ENCODE assay signal across 30 cellular contexts in genomic region chr12:105852496-105852895, GRCh38.
A peak's percentile ranks its signal among the peaks of the same experiment; 100 is the strongest.
DNase-seq lines count a peak whose midpoint lies in the region; ATAC-seq and TF ChIP-seq lines count a peak whose summit lies in the region.
"Had no signal": no experiment of that assay in that cellular context is flagged by ENCODE, and none has a peak within 500 bp of the region (broad histone marks: within the 10 kb centered on the region; RNA-seq: fewer than 3 reads in every experiment).

No MANE protein-coding gene starts in this region.

- H3K36me3 ChIP-seq in tibial artery, result no peaks in the 10 kb centered on the region

- intact Hi-C loops in left cardiac atrium (cut with DNase I) (no loop called here), Right ventricle myocardium superior (cut with DNase I) (no loop called here), tibial artery (cut with DNase I; ENCODE audit: low total_unique reads) (no loop called here)

- no peaks in the 10 kb centered on the region for H3K9me3 ChIP-seq in tibial artery

- H3K4me3 ChIP-seq in fibroblast of villous mesenchyme (ENCODE audit: low read depth, low read length) (peak overlapping the region; percentile 31), tibial artery (peak overlapping the region in 1 of 2 donors; percentile 26)
- H3K4me3 ChIP-seq: smooth muscle cell had no signal

- no peaks in the 10 kb centered on the region for H3K27me3 ChIP-seq in tibial artery

- ATAC-seq in left cardiac atrium (peak; percentile 19 to 44), Right ventricle myocardium superior (ENCODE audit: poor library complexity) (no peak), omental fat pad (ENCODE audit: low FRiP score) (peak; percentile 31)
- ATAC-seq: HCT116; naive thymus-derived CD8-positive, alpha-beta T cell; stimulated activated naive CD8-positive, alpha-beta T cell treated with anti-CD3 and anti-CD28 coated beads, Interleukin-15, Interleukin-2, amounts not matched to agents 100 U/mL and 50 U/mL, for 24 hours had no signal

- H3K27ac ChIP-seq in tibial artery, result peak overlapping the region; percentile 46 to 60
- H3K27ac ChIP-seq: HL-60 had no signal

- peaks cover 0 to 26% (median 8%) of the 10 kb centered on the region in 4 donors for H3K4me1 ChIP-seq in tibial artery

- no peak for DNase-seq in left cardiac atrium
- DNase-seq in Right ventricle myocardium superior, result no peak
- DNase-seq in fibroblast of villous mesenchyme (ENCODE audit: low read depth), result peak; percentile 26
- DNase-seq in omental fat pad (ENCODE audit: low spot score), result no peak
- DNase-seq in tibial artery, result no peak
- DNase-seq in activated naive CD4-positive, alpha-beta T cell (lab: John Stamatoyannopoulos, UW), result no peak
- DNase-seq in stimulated activated CD8-positive, alpha-beta memory T cell treated with anti-CD3 and anti-CD28 coated beads, Interleukin-4, amount 100 ng/mL, for 48 hours, result no peak
- no peak for DNase-seq in UCSD-AML1 (lab: John Stamatoyannopoulos, UW; ENCODE audit: unreplicated experiment)
- DNase-seq: activated CD4-positive, alpha-beta T cell treated with anti-CD3 and anti-CD28 coated beads, Interleukin-2, amount 10 ng/mL, durations not matched to agents 7 days and 5 days; activated gamma-delta T cell; activated naive CD8-positive, alpha-beta T cell treated with anti-CD3 and anti-CD28 coated beads, Interleukin-2, amount 10 ng/mL, durations not matched to agents 7 days and 5 days; activated T-cell treated with anti-CD3 and anti-CD28 coated beads, Interleukin-2, amount 50 U/mL, for 24 hours; AML-193; CD4-positive, CD25-positive, alpha-beta regulatory T cell; central memory CD4-positive, alpha-beta T cell; DMS79 treated with DMSO at 0.1 percent for 48 hours; GDM1; hypothalamus; KBM-7; naive thymus-derived CD8-positive, alpha-beta T cell; NCI-H1417 treated with DMSO at 0.1 percent for 48 hours; NCI-H2081 treated with DMSO at 0.1 percent for 48 hours; NCI-H2227 treated with DMSO at 0.1 percent for 48 hours; NCI-H526 treated with DMSO at 0.1 percent for 48 hours; nucleus accumbens; stimulated activated naive CD8-positive, alpha-beta T cell treated with anti-CD3 and anti-CD28 coated beads, Interleukin-15, Interleukin-2, amounts not matched to agents 100 U/mL and 50 U/mL, for 24 hours; SW 1271 had no signal

- TF ChIP-seq CTCF in fibroblast of villous mesenchyme (IDR thresholded peaks at IDR 0.05; ENCODE audit: insufficient read depth, low read depth, low read length) (no peak), omental fat pad (IDR thresholded peaks at IDR 0.05) (no peak), tibial artery (IDR thresholded peaks at IDR 0.05) (no peak)
